Comparison of ENCODE assay signal across 20 cellular contexts in genomic region chr16:25575363-25575762, GRCh38.
DNase-seq lines count a peak whose midpoint lies in the region; TF ChIP-seq lines count a peak whose summit lies in the region.
"Had no signal": no experiment of that assay in that cellular context is flagged by ENCODE, and none has a peak within 500 bp of the region (broad histone marks: within the 10 kb centered on the region; RNA-seq: fewer than 3 reads in every experiment).

No MANE protein-coding gene starts in this region.

- peaks cover 27 to 35% of the 10 kb centered on the region in 2 experiments for H3K4me1 Mint-ChIP-seq in H9

- H3K4me1 ChIP-seq in H9 (ENCODE audit: insufficient read depth, low read length) (no peaks in the 10 kb centered on the region), iPS DF 6.9 (ENCODE audit: control insufficient read depth, insufficient read depth, low read length) (no peaks in the 10 kb centered on the region), neuronal stem cell (ENCODE audit: control insufficient read depth in 2 of 2, insufficient read depth in 1 of 2, low read depth in 1 of 2, low read length in 2 of 2) (peaks cover 0 to 9% of the 10 kb centered on the region in 2 donors)
- no peaks in the 10 kb centered on the region for H3K4me1 ChIP-seq in effector memory CD4-positive, alpha-beta T cell (ENCODE audit: control insufficient read depth, insufficient read depth, low read length, poor library complexity, severe bottlenecking)
- H3K4me1 ChIP-seq: BLaER1 had no signal

- no peak overlapping the region for H2BK20ac ChIP-seq in H9 (ENCODE audit: low read depth, low read length, poor library complexity, severe bottlenecking)

- no peak overlapping the region for H3K4me3 ChIP-seq in WERI-Rb-1 (ENCODE audit: low read depth, low read length)
- no peak overlapping the region for H3K4me3 ChIP-seq in iPS DF 6.9 (ENCODE audit: low read length)
- no peak overlapping the region for H3K4me3 ChIP-seq in neuronal stem cell (ENCODE audit: low read length in 2 of 2)
- no peak overlapping the region for H3K4me3 ChIP-seq in effector memory CD4-positive, alpha-beta T cell (ENCODE audit: insufficient read depth, low read depth, low read length, poor library complexity, severe bottlenecking)
- H3K4me3 ChIP-seq: BLaER1, SK-N-MC had no signal

- H2BK12ac ChIP-seq in H9 (ENCODE audit: insufficient read length, low read depth, low read length): no peak overlapping the region
- no peak overlapping the region for H2BK12ac ChIP-seq in neuronal stem cell (ENCODE audit: low read length)

- no peak overlapping the region for H2AK5ac ChIP-seq in H9 (ENCODE audit: insufficient read length, low read length)
- no peak overlapping the region for H2AK5ac ChIP-seq in neuronal stem cell (ENCODE audit: low read depth, low read length)

- H2BK120ac ChIP-seq in H9 (ENCODE audit: low read depth, low read length, poor library complexity, severe bottlenecking) (no peak overlapping the region), neuronal stem cell (ENCODE audit: low read depth, low read length) (no peak overlapping the region)

- no peak overlapping the region for H3K27ac ChIP-seq in H9 (ENCODE audit: insufficient read length, low read depth, low read length)
- H3K27ac ChIP-seq in WERI-Rb-1: no peak overlapping the region
- no peak overlapping the region for H3K27ac ChIP-seq in iPS DF 6.9 (ENCODE audit: low read length)
- peak overlapping the region; percentile 79 for H3K27ac ChIP-seq in neuronal stem cell (replicated peaks; ENCODE audit: low read length)
- H3K27ac ChIP-seq in effector memory CD4-positive, alpha-beta T cell (ENCODE audit: insufficient read depth, low read length, poor library complexity, severe bottlenecking): no peak overlapping the region
- H3K27ac ChIP-seq: BLaER1, RWPE1, SK-N-MC had no signal

- H3K36me3 Mint-ChIP-seq in H9 (ENCODE audit: insufficient read depth in 1 of 3, low read depth in 3 of 3): peaks cover 6 to 15% (median 7%) of the 10 kb centered on the region in 3 experiments

- peaks cover 21% of the 10 kb centered on the region for H3K27me3 Mint-ChIP-seq in H9 (ENCODE audit: low read depth)

- H3K56ac ChIP-seq in H9 (ENCODE audit: insufficient read length, low read depth, low read length): no peak overlapping the region

- no peak overlapping the region for H3K4me2 ChIP-seq in H9 (ENCODE audit: insufficient read depth, insufficient read length, low read length)
- no peak overlapping the region for H3K4me2 ChIP-seq in neuronal stem cell (ENCODE audit: insufficient read depth, low read length, poor library complexity, severe bottlenecking)
- H3K4me2 ChIP-seq: BLaER1 had no signal

- H2BK15ac ChIP-seq in H9 (ENCODE audit: low read depth, low read length): no peak overlapping the region
- H2BK15ac ChIP-seq in neuronal stem cell (ENCODE audit: low read length): no peak overlapping the region

- no peak overlapping the region for H2BK5ac ChIP-seq in H9 (ENCODE audit: insufficient read length, low read length)
- no peak overlapping the region for H2BK5ac ChIP-seq in neuronal stem cell (ENCODE audit: low read length)

- H4K8ac ChIP-seq in H9 (replicated peaks; ENCODE audit: insufficient read length, low read depth, low read length) (no peak overlapping the region), neuronal stem cell (ENCODE audit: low read depth, low read length) (no peak overlapping the region)

- H3K9ac ChIP-seq in H9 (ENCODE audit: extremely low read depth, insufficient read length, low read length) (no peak overlapping the region), neuronal stem cell (ENCODE audit: low read depth, low read length, poor library complexity) (no peak overlapping the region)
- H3K9ac ChIP-seq: BLaER1 had no signal

- H3K79me1 ChIP-seq in H9 (ENCODE audit: insufficient read depth, low read depth, low read length, poor library complexity, severe bottlenecking): no peaks in the 10 kb centered on the region
- H3K79me1 ChIP-seq in neuronal stem cell (ENCODE audit: low read depth, low read length): no peaks in the 10 kb centered on the region

- H3K79me2 ChIP-seq in H9 (ENCODE audit: insufficient read depth, low read length): no peaks in the 10 kb centered on the region

- no peak overlapping the region for H4K5ac ChIP-seq in H9 (ENCODE audit: insufficient read length, low read depth, low read length)

- peak overlapping the region; percentile 34 to 92 (median 59); a peak in 4 of 7 replicates for H3K27ac Mint-ChIP-seq in H9
- H3K27ac Mint-ChIP-seq: CD4-positive, alpha-beta T cell had no signal

- H3K23ac ChIP-seq in H9 (ENCODE audit: insufficient read length, low read depth, low read length) (no peak overlapping the region), neuronal stem cell (ENCODE audit: low read depth, low read length, poor library complexity) (no peak overlapping the region)

- no peaks in the 10 kb centered on the region for H4K20me1 ChIP-seq in H9 (ENCODE audit: control insufficient read depth, insufficient read depth, insufficient read length)
- H4K20me1 ChIP-seq: BLaER1 had no signal

- H2AFZ ChIP-seq in H9 (ENCODE audit: low read length): no peak overlapping the region
- H2AFZ ChIP-seq in neuronal stem cell (ENCODE audit: low read length): no peak overlapping the region

- H3K4ac ChIP-seq in H9 (ENCODE audit: low read depth, low read length) (no peak overlapping the region), neuronal stem cell (ENCODE audit: low read length) (no peak overlapping the region)

- H3K9me3 ChIP-seq in H9 (ENCODE audit: control insufficient read depth, low read depth, low read length) (no peaks in the 10 kb centered on the region), WERI-Rb-1 (ENCODE audit: severe bottlenecking) (peaks cover 3% of the 10 kb centered on the region), iPS DF 6.9 (ENCODE audit: control insufficient read depth, insufficient read depth, low read length) (no peaks in the 10 kb centered on the region), neuronal stem cell (replicated peaks in 1 of 2; ENCODE audit: control insufficient read depth in 2 of 2, insufficient read depth in 1 of 2, low read depth in 1 of 2, low read length in 2 of 2) (peaks cover 0 to 11% of the 10 kb centered on the region in 2 donors)
- no peaks in the 10 kb centered on the region for H3K9me3 ChIP-seq in effector memory CD4-positive, alpha-beta T cell (ENCODE audit: control insufficient read depth, low read length)
- H3K9me3 ChIP-seq: BLaER1 had no signal

- DNase-seq in H9 (peak; percentile 42), WERI-Rb-1 (peak; percentile 22), iPS DF 6.9 (ENCODE audit: low read depth, low spot score) (peak; percentile 7), neuronal stem cell (ENCODE audit: low spot score) (peak; percentile 72), NCI-H2029 (lab: John Stamatoyannopoulos, UW) (no peak), AG20443 (ENCODE audit: low spot score) (no peak)
- no peak for DNase-seq in stimulated activated CD4-positive, alpha-beta T cell treated with anti-CD3 and anti-CD28 coated beads, Interleukin-2, amount 100 ng/mL, for 24 hours
- no peak for DNase-seq in effector memory CD4-positive, alpha-beta T cell
- DNase-seq: CD4-positive, alpha-beta T cell; COR-L47; DMS79; Kasumi-1; NCI-H1694; NCI-H2081 treated with DMSO at 0.1 percent for 48 hours; NCI-H446 treated with DMSO at 0.1 percent for 48 hours; NCI-H526 treated with DMSO at 0.1 percent for 48 hours; SHP77 treated with DMSO at 0.1 percent for 48 hours had no signal

- H3K23me2 ChIP-seq in H9 (ENCODE audit: insufficient read length, low read depth, low read length, poor library complexity, severe bottlenecking): no peaks in the 10 kb centered on the region

- no peak overlapping the region for H3T11ph ChIP-seq in H9 (ENCODE audit: low read length)

- WGBS in H9 (ENCODE audit: extremely low coverage, insufficient read length, low lambda C conversion rate): no CpG with 5 or more reads among the region's 5 CpGs
- no CpG with 5 or more reads among the region's 5 CpGs for WGBS in iPS DF 6.9 (ENCODE audit: insufficient coverage, insufficient read length)
- WGBS in neuronal stem cell (ENCODE audit: extremely low coverage in 2 of 2, insufficient read length in 2 of 2, insufficient replicate concordance in 1 of 2), 2 donors: no CpG with 5 or more reads among the region's 5 CpGs

- H4K91ac ChIP-seq in H9 (ENCODE audit: insufficient read length, low read depth, low read length): no peak overlapping the region
- no peak overlapping the region for H4K91ac ChIP-seq in neuronal stem cell (ENCODE audit: low read depth, low read length, poor library complexity)

- H3K18ac ChIP-seq in H9 (ENCODE audit: insufficient read length, low read depth, low read length): no peak overlapping the region
- H3K18ac ChIP-seq in neuronal stem cell (ENCODE audit: low read length): no peak overlapping the region

- H3K14ac ChIP-seq in H9 (ENCODE audit: insufficient read depth, low read length): no peak overlapping the region
- H3K14ac ChIP-seq in neuronal stem cell (ENCODE audit: low read length): no peak overlapping the region

- TF ChIP-seq CTCF in H9 (conservative IDR thresholded peaks at IDR 0.05) (peak; percentile 35; the same call in 1 of the 3 replicates), WERI-Rb-1 (IDR thresholded peaks at IDR 0.05; ENCODE audit: low read depth, low read length) (no peak)

- peaks cover 17 to 18% of the 10 kb centered on the region in 2 experiments for H3K9me3 Mint-ChIP-seq in H9

- no peaks in the 10 kb centered on the region for H3K36me3 ChIP-seq in WERI-Rb-1
- no peaks in the 10 kb centered on the region for H3K36me3 ChIP-seq in iPS DF 6.9 (ENCODE audit: control insufficient read depth, insufficient read depth, low read length)
- H3K36me3 ChIP-seq in neuronal stem cell (replicated peaks in 1 of 2; ENCODE audit: control insufficient read depth in 2 of 2, insufficient read depth in 2 of 2, low read length in 2 of 2): peaks cover 0 to 3% of the 10 kb centered on the region in 2 donors
- H3K36me3 ChIP-seq in effector memory CD4-positive, alpha-beta T cell (ENCODE audit: control insufficient read depth, insufficient read depth, low read length): no peaks in the 10 kb centered on the region
- H3K36me3 ChIP-seq: BLaER1 had no signal

- H3K27me3 ChIP-seq in H9 (ENCODE audit: insufficient read depth, low read length) (no peaks in the 10 kb centered on the region), WERI-Rb-1 (ENCODE audit: insufficient read depth, low read depth, severe bottlenecking) (no peaks in the 10 kb centered on the region), iPS DF 6.9 (ENCODE audit: control insufficient read depth, insufficient read depth, low read length) (no peaks in the 10 kb centered on the region), neuronal stem cell (ENCODE audit: control insufficient read depth in 3 of 3, insufficient read depth in 3 of 3, low read depth in 1 of 3, low read length in 3 of 3) (peaks cover 0 to 5% (median 0%) of the 10 kb centered on the region in 3 experiments)
- H3K27me3 ChIP-seq in effector memory CD4-positive, alpha-beta T cell (replicated peaks; ENCODE audit: control insufficient read depth, insufficient read depth, low read length, poor library complexity, severe bottlenecking): no peaks in the 10 kb centered on the region
- H3K27me3 ChIP-seq: BLaER1 had no signal

- H3K4me3 Mint-ChIP-seq in H9: no peak overlapping the region
- H3K4me3 Mint-ChIP-seq: CD4-positive, alpha-beta T cell had no signal

Comparison
In these comparisons a context has a peak if more than half of its experiments do, and no peak if none do; other contexts are left out.
1. DNase-seq: peak in H9 (single experiment), WERI-Rb-1 (single experiment), iPS DF 6.9 (single experiment) and neuronal stem cell (single experiment); none in stimulated activated CD4-positive, alpha-beta T cell treated with anti-CD3 and anti-CD28 coated beads, Interleukin-2, amount 100 ng/mL, for 24 hours (0 of 2), NCI-H2029 (single experiment), effector memory CD4-positive, alpha-beta T cell (0 of 3) and AG20443 (single experiment).